Comparison of ENCODE assay signal across 1 cellular context in the genomic region with DNA sequence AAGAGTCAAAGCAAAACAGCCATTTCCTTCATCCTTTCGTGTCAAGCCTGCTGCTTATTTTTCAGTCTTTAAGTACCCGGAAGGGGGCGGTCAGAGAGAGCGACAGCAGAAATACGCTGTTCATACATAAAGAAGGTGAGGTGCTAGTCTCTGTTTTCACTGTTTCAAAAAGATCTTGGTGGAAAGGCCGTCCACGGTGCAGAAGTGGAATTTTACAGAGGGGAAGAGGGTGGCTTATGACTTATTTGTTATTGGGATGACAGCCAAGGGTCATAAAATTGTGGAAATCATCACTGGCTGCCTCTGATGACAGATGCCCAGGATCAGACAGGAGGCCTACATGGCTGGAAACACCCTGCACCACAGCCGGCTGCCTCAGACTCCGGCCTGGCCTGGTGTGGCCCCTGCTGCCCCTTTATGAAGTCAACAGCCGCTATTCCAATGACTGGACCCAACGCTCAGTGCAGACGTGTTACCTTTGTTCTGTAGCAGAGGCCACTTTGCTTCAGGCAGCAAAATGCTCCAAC.
TF ChIP-seq lines count a peak whose summit lies in the region.

No MANE protein-coding gene starts in this region.

TF ChIP-seq in A549, 52 proteins besides CTCF, POLR2A, EP300 and RAD21 (continued from another document):
- TF ChIP-seq, protein P1, sequence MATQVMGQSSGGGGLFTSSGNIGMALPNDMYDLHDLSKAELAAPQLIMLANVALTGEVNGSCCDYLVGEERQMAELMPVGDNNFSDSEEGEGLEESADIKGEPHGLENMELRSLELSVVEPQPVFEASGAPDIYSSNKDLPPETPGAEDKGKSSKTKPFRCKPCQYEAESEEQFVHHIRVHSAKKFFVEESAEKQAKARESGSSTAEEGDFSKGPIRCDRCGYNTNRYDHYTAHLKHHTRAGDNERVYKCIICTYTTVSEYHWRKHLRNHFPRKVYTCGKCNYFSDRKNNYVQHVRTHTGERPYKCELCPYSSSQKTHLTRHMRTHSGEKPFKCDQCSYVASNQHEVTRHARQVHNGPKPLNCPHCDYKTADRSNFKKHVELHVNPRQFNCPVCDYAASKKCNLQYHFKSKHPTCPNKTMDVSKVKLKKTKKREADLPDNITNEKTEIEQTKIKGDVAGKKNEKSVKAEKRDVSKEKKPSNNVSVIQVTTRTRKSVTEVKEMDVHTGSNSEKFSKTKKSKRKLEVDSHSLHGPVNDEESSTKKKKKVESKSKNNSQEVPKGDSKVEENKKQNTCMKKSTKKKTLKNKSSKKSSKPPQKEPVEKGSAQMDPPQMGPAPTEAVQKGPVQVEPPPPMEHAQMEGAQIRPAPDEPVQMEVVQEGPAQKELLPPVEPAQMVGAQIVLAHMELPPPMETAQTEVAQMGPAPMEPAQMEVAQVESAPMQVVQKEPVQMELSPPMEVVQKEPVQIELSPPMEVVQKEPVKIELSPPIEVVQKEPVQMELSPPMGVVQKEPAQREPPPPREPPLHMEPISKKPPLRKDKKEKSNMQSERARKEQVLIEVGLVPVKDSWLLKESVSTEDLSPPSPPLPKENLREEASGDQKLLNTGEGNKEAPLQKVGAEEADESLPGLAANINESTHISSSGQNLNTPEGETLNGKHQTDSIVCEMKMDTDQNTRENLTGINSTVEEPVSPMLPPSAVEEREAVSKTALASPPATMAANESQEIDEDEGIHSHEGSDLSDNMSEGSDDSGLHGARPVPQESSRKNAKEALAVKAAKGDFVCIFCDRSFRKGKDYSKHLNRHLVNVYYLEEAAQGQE (IDR thresholded peaks at IDR 0.05) = no peak
